In genomic region chr5:110757118-110757729, GRCh38 we compare ENCODE assay signal across 8 cellular contexts. TPM values are rescaled to one million over a fixed set of nuclear protein-coding genes. Genes with fewer than 3 reads are reported as not detected.
A peak's percentile ranks its signal among the peaks of the same experiment; 100 is the strongest.
DNase-seq lines count a peak whose midpoint lies in the region; ATAC-seq and TF ChIP-seq lines count a peak whose summit lies in the region.

No MANE protein-coding gene starts in this region.

- peak; percentile 7 for DNase-seq in stimulated activated CD4-positive, alpha-beta T cell treated with anti-CD3 and anti-CD28 coated beads, Interleukin-15, amount 100 ng/mL, for 24 hours
- no peak for DNase-seq in stimulated activated CD4-positive, alpha-beta T cell treated with anti-CD3 and anti-CD28 coated beads, Interleukin-4, amount 100 ng/mL, for 4 hours
- peak; percentile 48 for DNase-seq in NB4 (ENCODE audit: low read depth)
- no peak for DNase-seq in right atrium auricular region (ENCODE audit: low spot score)
- DNase-seq in stimulated activated naive B cell treated with anti-CD40 and anti-IgM and Interleukin-4, amounts not matched to agents 10 μg/mL and 1 μg/mL and 100 μg/mL, for 72 hours, result peak; percentile 6
- no peak for DNase-seq in activated CD4-positive, alpha-beta memory T cell treated with anti-CD3 and anti-CD28 coated beads for 36 hours

- peaks cover 41% of the 10 kb centered on the region for H3K36me3 ChIP-seq in right atrium auricular region

- peak; percentile 25 to 44 for ATAC-seq in stimulated activated naive B cell treated with anti-CD40 and anti-IgM and Interleukin-4, amounts not matched to agents 10 μg/mL and 1 μg/mL and 100 μg/mL, for 72 hours (replicated peaks)
- ATAC-seq in HG02884 (IDR thresholded peaks at IDR 0.05; ENCODE audit: unreplicated experiment), result no peak

- H3K36me3 Mint-ChIP-seq in stimulated activated naive B cell treated with anti-CD40 and anti-IgM and Interleukin-4, amounts not matched to agents 10 μg/mL and 1 μg/mL and 100 μg/mL, for 72 hours, result peaks cover 21 to 31% of the 10 kb centered on the region in 2 donors
- H3K36me3 Mint-ChIP-seq in activated CD4-positive, alpha-beta memory T cell treated with anti-CD3 and anti-CD28 coated beads for 36 hours, result peaks cover 21% of the 10 kb centered on the region

- intact Hi-C loops in activated CD4-positive, alpha-beta memory T cell treated with anti-CD3 and anti-CD28 coated beads for 36 hours (cut with micrococcal nuclease), result loop anchor here (1.0 to 2.0 kb wide), 4 partner anchors 306 to 1390 kb away; partner anchors contain the start of gene WDR36

- TF ChIP-seq CTCF in NB4 (IDR thresholded peaks at IDR 0.05; ENCODE audit: low read depth, low read length) (peak; percentile 30), WI38 (IDR thresholded peaks at IDR 0.05; ENCODE audit: low read depth, low read length) (peak; percentile 24; the same call in 1 of the 2 replicates), right atrium auricular region (IDR thresholded peaks at IDR 0.05) (peak; percentile 60 to 77)

- no peaks in the 10 kb centered on the region for H3K9me3 Mint-ChIP-seq in stimulated activated naive B cell treated with anti-CD40 and anti-IgM and Interleukin-4, amounts not matched to agents 10 μg/mL and 1 μg/mL and 100 μg/mL, for 72 hours
- no peaks in the 10 kb centered on the region for H3K9me3 Mint-ChIP-seq in activated CD4-positive, alpha-beta memory T cell treated with anti-CD3 and anti-CD28 coated beads for 36 hours

- H3K4me1 Mint-ChIP-seq in stimulated activated naive B cell treated with anti-CD40 and anti-IgM and Interleukin-4, amounts not matched to agents 10 μg/mL and 1 μg/mL and 100 μg/mL, for 72 hours, result peaks cover 6 to 12% of the 10 kb centered on the region in 2 donors
- H3K4me1 Mint-ChIP-seq in activated CD4-positive, alpha-beta memory T cell treated with anti-CD3 and anti-CD28 coated beads for 36 hours (ENCODE audit: low read depth), result peaks cover 27% of the 10 kb centered on the region

- POLR2A ChIA-PET in activated CD4-positive, alpha-beta memory T cell treated with anti-CD3 and anti-CD28 coated beads for 36 hours (lab: Charles Lee), result no interaction called here

- H3K27ac ChIP-seq in right atrium auricular region, result no peak overlapping the region

- CTCF ChIA-PET in activated CD4-positive, alpha-beta memory T cell treated with anti-CD3 and anti-CD28 coated beads for 36 hours (lab: Charles Lee), result interaction anchor here (1.0 to 2.5 kb wide), 13 partner anchors 9 to 1069 kb away, joined by 3 to 11 read pairs (median 4); no protein-coding TSS in a partner anchor

- no peaks in the 10 kb centered on the region for H3K27me3 Mint-ChIP-seq in stimulated activated naive B cell treated with anti-CD40 and anti-IgM and Interleukin-4, amounts not matched to agents 10 μg/mL and 1 μg/mL and 100 μg/mL, for 72 hours
- H3K27me3 Mint-ChIP-seq in activated CD4-positive, alpha-beta memory T cell treated with anti-CD3 and anti-CD28 coated beads for 36 hours, result no peaks in the 10 kb centered on the region

- no peaks in the 10 kb centered on the region for H3K27me3 ChIP-seq in right atrium auricular region

- H3K4me1 ChIP-seq in right atrium auricular region, result no peaks in the 10 kb centered on the region

- no peak overlapping the region for H3K27ac Mint-ChIP-seq in stimulated activated naive B cell treated with anti-CD40 and anti-IgM and Interleukin-4, amounts not matched to agents 10 μg/mL and 1 μg/mL and 100 μg/mL, for 72 hours
- H3K27ac Mint-ChIP-seq in activated CD4-positive, alpha-beta memory T cell treated with anti-CD3 and anti-CD28 coated beads for 36 hours, result no peak overlapping the region

- H3K4me3 ChIP-seq in NB4 (ENCODE audit: low read depth, low read length) (no peak overlapping the region), WI38 (ENCODE audit: low read depth, low read length) (no peak overlapping the region), right atrium auricular region (no peak overlapping the region)

- no peak overlapping the region for H3K4me3 Mint-ChIP-seq in stimulated activated naive B cell treated with anti-CD40 and anti-IgM and Interleukin-4, amounts not matched to agents 10 μg/mL and 1 μg/mL and 100 μg/mL, for 72 hours
- no peak overlapping the region for H3K4me3 Mint-ChIP-seq in activated CD4-positive, alpha-beta memory T cell treated with anti-CD3 and anti-CD28 coated beads for 36 hours

- no peak for TF ChIP-seq POLR2A in NB4 (IDR thresholded peaks at IDR 0.05; ENCODE audit: extremely low read depth, insufficient read length)

- H3K9me3 ChIP-seq in right atrium auricular region, result no peaks in the 10 kb centered on the region

RNA-seq across cellular contexts. Expression of gene SLC25A46, which starts 18.4 kb away (rescaled TPM):
- total RNA-seq in right atrium auricular region, result 10 to 100 TPM; 35.4 to 52.7 TPM
- total RNA-seq in activated CD4-positive, alpha-beta memory T cell treated with anti-CD3 and anti-CD28 coated beads for 36 hours, result 10 to 100 TPM; 35.4 to 37.6 TPM

RNA-seq across cellular contexts. Expression of gene TMEM232, which starts 30.8 kb away (rescaled TPM):
- total RNA-seq in right atrium auricular region, result 1 to 10 TPM; 1.1 to 1.2 TPM
- total RNA-seq in activated CD4-positive, alpha-beta memory T cell treated with anti-CD3 and anti-CD28 coated beads for 36 hours, result under 1 TPM; 0.74 to 0.92 TPM

Comparison
In these comparisons a context has a peak if more than half of its experiments do, and no peak if none do; other contexts are left out.
1. DNase-seq: peak in stimulated activated CD4-positive, alpha-beta T cell treated with anti-CD3 and anti-CD28 coated beads, Interleukin-15, amount 100 ng/mL, for 24 hours (single experiment), NB4 (single experiment) and stimulated activated naive B cell treated with anti-CD40 and anti-IgM and Interleukin-4, amounts not matched to agents 10 μg/mL and 1 μg/mL and 100 μg/mL, for 72 hours (single experiment); none in stimulated activated CD4-positive, alpha-beta T cell treated with anti-CD3 and anti-CD28 coated beads, Interleukin-4, amount 100 ng/mL, for 4 hours (0 of 2), right atrium auricular region (single experiment) and activated CD4-positive, alpha-beta memory T cell treated with anti-CD3 and anti-CD28 coated beads for 36 hours (single experiment).
2. Peak in every context shown above with its lines, with median percentiles within 50 percentile points of each other: CTCF ChIP-seq.